In genomic region chr16:51167170-51167710, GRCh38 we compare ENCODE assay signal across 14 cellular contexts. TPM values are rescaled to one million over a fixed set of nuclear protein-coding genes. Genes with fewer than 3 reads are reported as not detected.
"Had no signal": no experiment of that assay in that cellular context is flagged by ENCODE, and none has a peak within 500 bp of the region (broad histone marks: within the 10 kb centered on the region; RNA-seq: fewer than 3 reads in every experiment).

No MANE protein-coding gene starts in this region.

- H3K9me3 ChIP-seq: left lung, pancreas, testis had no signal

- DNase-seq: activated CD4-positive, alpha-beta T cell treated with anti-CD3 and anti-CD28 coated beads, Interleukin-2, amount 50 U/mL, for 48 hours; activated naive CD4-positive, alpha-beta T cell treated with anti-CD3 and anti-CD28 coated beads, Interleukin-2, amount 50 U/mL, for 16 hours; left lung; mammary epithelial cell; naive B cell; pancreas; stimulated activated CD4-positive, alpha-beta T cell treated with anti-CD3 and anti-CD28 coated beads, Interleukin-1b, Interleukin-23, amount 100 ng/mL, for 48 hours; stomach; testis had no signal

- H3K27ac ChIP-seq: cardiac muscle cell, left lung, pancreas, stomach, testis, VCaP had no signal

- H3K4me3 ChIP-seq: cardiac muscle cell, left lung, pancreas, stomach, testis had no signal

- H3K4me1 ChIP-seq: left lung, pancreas, stomach, testis had no signal

- H3K27me3 ChIP-seq: cardiac muscle cell, pancreas, testis had no signal

- ATAC-seq: esophagus mucosa, left lung had no signal

- H3K36me3 ChIP-seq: cardiac muscle cell, left lung, pancreas, stomach had no signal

RNA-seq across cellular contexts. Expression of gene SALL1, which starts 16.2 kb away (rescaled TPM):
- total RNA-seq: activated T-helper 2 cell treated with anti-CD3 and anti-CD28 coated beads, Interferon-gamma antibody, Interleukin-2, Interleukin-4, amounts not matched to agents 10 μg/mL and 5 μg/mL and 100 μg/mL, durations not matched to agents 14 hours and 24 hours and 36 hours; esophagus mucosa; left lung had no signal
- polyA plus RNA-seq: keratinocyte had no signal
